In genomic region chr10:29735628-29736324, GRCh38 we compare ENCODE assay signal across 8 cellular contexts.
DNase-seq lines count a peak whose midpoint lies in the region; ATAC-seq and TF ChIP-seq lines count a peak whose summit lies in the region.

No MANE protein-coding gene starts in this region.

- H3K27ac Mint-ChIP-seq in activated naive CD8-positive, alpha-beta T cell treated with anti-CD3 and anti-CD28 coated beads, Interleukin-2, amount 50 U/mL, for 24 hours: no peak overlapping the region

- H3K36me3 ChIP-seq in Loucy (ENCODE audit: insufficient read depth, low read length): no peaks in the 10 kb centered on the region
- no peaks in the 10 kb centered on the region for H3K36me3 ChIP-seq in right atrium auricular region

- no peaks in the 10 kb centered on the region; the same call in 1 of the 2 replicates for H3F3A ChIP-seq in Loucy (ENCODE audit: low read depth)

- peak; percentile 25 for DNase-seq in G401 (ENCODE audit: low spot score)
- peak; percentile 55 for DNase-seq in H4 (ENCODE audit: low spot score)
- DNase-seq in SW 1271 (lab: John Stamatoyannopoulos, UW): peak; percentile 73 to 91
- peak; percentile 89 for DNase-seq in activated naive CD8-positive, alpha-beta T cell treated with anti-CD3 and anti-CD28 coated beads, Interleukin-2, amount 50 U/mL, for 24 hours
- peak; percentile 89 for DNase-seq in right atrium auricular region (ENCODE audit: low spot score)
- peak; percentile 53 for DNase-seq in renal cortical epithelial cell (ENCODE audit: low read depth)
- DNase-seq in NAMALWA (ENCODE audit: low spot score): no peak

- no peaks in the 10 kb centered on the region for H4K20me1 ChIP-seq in Loucy (ENCODE audit: insufficient read depth, low read length, poor library complexity, severe bottlenecking)

- peak overlapping the region; percentile 92 to 94 for H3K27ac ChIP-seq in right atrium auricular region

- H3K36me3 Mint-ChIP-seq in activated naive CD8-positive, alpha-beta T cell treated with anti-CD3 and anti-CD28 coated beads, Interleukin-2, amount 50 U/mL, for 24 hours (ENCODE audit: low read depth): no peaks in the 10 kb centered on the region

- H3K9ac ChIP-seq in Loucy (ENCODE audit: low read depth, low read length, poor library complexity, severe bottlenecking): peak overlapping the region; percentile 88

- H3K4me3 ChIP-seq in Loucy (ENCODE audit: low read length, poor library complexity, severe bottlenecking): peak overlapping the region; percentile 88
- H3K4me3 ChIP-seq in right atrium auricular region: peak overlapping the region; percentile 53 to 83

- H3K9me2 ChIP-seq in Loucy (replicated peaks; ENCODE audit: low read depth, low read length): no peaks in the 10 kb centered on the region

- H3K4me3 Mint-ChIP-seq in activated naive CD8-positive, alpha-beta T cell treated with anti-CD3 and anti-CD28 coated beads, Interleukin-2, amount 50 U/mL, for 24 hours: peak overlapping the region; percentile 78

- ATAC-seq in activated naive CD8-positive, alpha-beta T cell treated with anti-CD3 and anti-CD28 coated beads, Interleukin-2, amount 50 U/mL, for 24 hours: peak; percentile 92

- TF ChIP-seq CTCF in Loucy (conservative IDR thresholded peaks at IDR 0.05; ENCODE audit: low read length) (peak; percentile 82), right atrium auricular region (IDR thresholded peaks at IDR 0.05) (peak; percentile 92 to 97)

- no peaks in the 10 kb centered on the region for H3K9me3 ChIP-seq in Loucy (ENCODE audit: insufficient read depth, low read depth, low read length)
- no peaks in the 10 kb centered on the region for H3K9me3 ChIP-seq in right atrium auricular region

- peak overlapping the region; percentile 87 for H3K4me2 ChIP-seq in Loucy (ENCODE audit: low read depth, low read length, poor library complexity, severe bottlenecking)

- H3K27me3 ChIP-seq in Loucy (ENCODE audit: insufficient read depth, low read length, poor library complexity, severe bottlenecking) (no peaks in the 10 kb centered on the region), right atrium auricular region (no peaks in the 10 kb centered on the region)

- H3K27me3 Mint-ChIP-seq in activated naive CD8-positive, alpha-beta T cell treated with anti-CD3 and anti-CD28 coated beads, Interleukin-2, amount 50 U/mL, for 24 hours: peaks cover 17% of the 10 kb centered on the region

- H3K79me2 ChIP-seq in Loucy (ENCODE audit: insufficient read depth, low read length): peaks cover 27% of the 10 kb centered on the region

- peaks cover 25% of the 10 kb centered on the region for H3K4me1 Mint-ChIP-seq in activated naive CD8-positive, alpha-beta T cell treated with anti-CD3 and anti-CD28 coated beads, Interleukin-2, amount 50 U/mL, for 24 hours

- H2AFZ ChIP-seq in Loucy (ENCODE audit: low read length): peak overlapping the region; percentile 95

- no peaks in the 10 kb centered on the region for H3K9me3 Mint-ChIP-seq in activated naive CD8-positive, alpha-beta T cell treated with anti-CD3 and anti-CD28 coated beads, Interleukin-2, amount 50 U/mL, for 24 hours

- in situ Hi-C loops in G401 (cut with HindIII; ENCODE audit: low sequenced_read_pairs): no loop called here

- H3K4me1 ChIP-seq in Loucy (ENCODE audit: insufficient read depth, low read length, poor library complexity, severe bottlenecking) (peaks cover 33% of the 10 kb centered on the region), right atrium auricular region (peaks cover 0 to 27% of the 10 kb centered on the region in 2 donors)
